Comparison of ENCODE assay signal across 2 cellular contexts in the genomic region with DNA sequence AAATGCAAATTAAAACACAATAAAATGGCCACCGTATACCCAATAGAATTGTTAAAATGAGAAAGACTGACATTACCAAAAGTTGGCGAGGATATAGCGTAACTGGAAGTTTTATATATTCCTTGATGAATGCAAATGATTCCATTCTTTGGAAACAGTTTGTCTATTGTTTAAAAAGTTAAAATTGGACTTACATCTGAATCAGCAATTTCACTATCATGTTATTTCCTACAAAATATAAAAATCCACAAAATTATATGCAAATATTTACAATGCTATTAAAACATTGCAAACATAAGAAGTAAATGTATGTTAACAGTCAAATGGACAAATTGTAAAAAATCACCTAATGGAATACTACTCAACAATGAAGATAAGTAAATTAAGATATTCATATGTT.
TF ChIP-seq lines count a peak whose summit lies in the region.

No MANE protein-coding gene starts in this region.

TF ChIP-seq in HepG2, 621 proteins besides CTCF, POLR2A, EP300 and RAD21 (continued from another document):
- TF ChIP-seq TRIM22 (IDR thresholded peaks at IDR 0.05) (no peak), MAFK (conservative IDR thresholded peaks at IDR 0.05 in 1 of 2, IDR thresholded peaks at IDR 0.05 in 1 of 2; ENCODE audit: low read length in 2 of 2) (peak; percentile 22 to 64; a peak in 2 of 4 replicates), MAFF (IDR thresholded peaks at IDR 0.05; ENCODE audit: low read depth, low read length) (peak; percentile 54; the same call in 1 of the 2 replicates), ZBTB44 (CRISPR knock-in tag; IDR thresholded peaks at IDR 0.05) (no peak)

TF ChIP-seq in IMR-90, 13 proteins besides CTCF, POLR2A, EP300 and RAD21 (continued from another document):
- TF ChIP-seq ELK1 (IDR thresholded peaks at IDR 0.05; ENCODE audit: borderline replicate concordance, low read depth, low read length) = no peak
